Comparison of ENCODE assay signal across 23 cellular contexts in genomic region chr3:76965122-76965725, GRCh38.
"Had no signal": no experiment of that assay in that cellular context is flagged by ENCODE, and none has a peak within 500 bp of the region (broad histone marks: within the 10 kb centered on the region; RNA-seq: fewer than 3 reads in every experiment).

No MANE protein-coding gene starts in this region.

- H3K27me3 ChIP-seq: breast epithelium, esophagus squamous epithelium, testis had no signal

- DNase-seq: activated CD4-positive, alpha-beta T cell treated with anti-CD3 and anti-CD28 coated beads, Interleukin-2, amount 10 ng/mL, durations not matched to agents 7 days and 5 days; activated CD8-positive, alpha-beta memory T cell treated with anti-CD3 and anti-CD28 coated beads, Interleukin-2, amount 50 U/mL, for 48 hours; activated effector memory CD4-positive, alpha-beta T cell treated with Interleukin-2 at 50 U/mL for 16 hours; activated naive CD4-positive, alpha-beta T cell treated with anti-CD3 and anti-CD28 coated beads, Interleukin-2, amount 10 ng/mL, durations not matched to agents 7 days and 5 days; activated T-cell treated with anti-CD3 and anti-CD28 coated beads, Interleukin-2, amount 50 U/mL, for 48 hours; dermis blood vessel endothelial cell; effector memory CD4-positive, alpha-beta T cell; esophagus squamous epithelium; hippocampal formation; islet precursor cell; mucosa of descending colon; naive B cell; right cardiac atrium; small intestine; stimulated activated CD4-positive, alpha-beta T cell treated with anti-CD3 and anti-CD28 coated beads, Interleukin-4, amount 100 ng/mL, for 4 hours; T-helper 1 cell; T-helper 9 cell; testis had no signal

- H3K4me3 ChIP-seq: breast epithelium, esophagus squamous epithelium, mucosa of descending colon, prostate gland, testis had no signal

- H3K27ac ChIP-seq: breast epithelium, esophagus squamous epithelium, prostate gland, testis had no signal

- H3K27ac Mint-ChIP-seq: activated CD4-positive, alpha-beta T cell treated with anti-CD3 and anti-CD28 coated beads, Interleukin-2, amount 10 ng/mL, durations not matched to agents 7 days and 5 days; activated naive CD4-positive, alpha-beta T cell treated with anti-CD3 and anti-CD28 coated beads, Interleukin-2, amount 10 ng/mL, durations not matched to agents 7 days and 5 days; naive B cell; stimulated activated memory B cell treated with anti-CD40 and anti-IgM and Interleukin-4, amounts not matched to agents 10 μg/mL and 1 μg/mL and 100 μg/mL, for 72 hours; type B pancreatic cell had no signal

- H3K9me3 Mint-ChIP-seq: neural crest cell, type B pancreatic cell had no signal

- H3K4me1 Mint-ChIP-seq: activated CD4-positive, alpha-beta T cell treated with anti-CD3 and anti-CD28 coated beads, Interleukin-2, amount 10 ng/mL, durations not matched to agents 7 days and 5 days; activated naive CD4-positive, alpha-beta T cell treated with anti-CD3 and anti-CD28 coated beads, Interleukin-2, amount 10 ng/mL, durations not matched to agents 7 days and 5 days; naive B cell; stimulated activated memory B cell treated with anti-CD40 and anti-IgM and Interleukin-4, amounts not matched to agents 10 μg/mL and 1 μg/mL and 100 μg/mL, for 72 hours had no signal

- H3K9me3 ChIP-seq: breast epithelium, esophagus squamous epithelium, mucosa of descending colon, prostate gland, testis had no signal

- H3K36me3 Mint-ChIP-seq: activated naive CD4-positive, alpha-beta T cell treated with anti-CD3 and anti-CD28 coated beads, Interleukin-2, amount 10 ng/mL, durations not matched to agents 7 days and 5 days; naive B cell; stimulated activated memory B cell treated with anti-CD40 and anti-IgM and Interleukin-4, amounts not matched to agents 10 μg/mL and 1 μg/mL and 100 μg/mL, for 72 hours; type B pancreatic cell had no signal

- H3K4me1 ChIP-seq: breast epithelium, esophagus squamous epithelium, prostate gland, testis had no signal

- H3K36me3 ChIP-seq: breast epithelium, esophagus squamous epithelium, prostate gland had no signal

- H3K4me3 Mint-ChIP-seq: activated CD4-positive, alpha-beta T cell treated with anti-CD3 and anti-CD28 coated beads, Interleukin-2, amount 10 ng/mL, durations not matched to agents 7 days and 5 days; activated naive CD4-positive, alpha-beta T cell treated with anti-CD3 and anti-CD28 coated beads, Interleukin-2, amount 10 ng/mL, durations not matched to agents 7 days and 5 days; naive B cell; neural crest cell; stimulated activated memory B cell treated with anti-CD40 and anti-IgM and Interleukin-4, amounts not matched to agents 10 μg/mL and 1 μg/mL and 100 μg/mL, for 72 hours; type B pancreatic cell had no signal

- H3K27me3 Mint-ChIP-seq: activated CD4-positive, alpha-beta T cell treated with anti-CD3 and anti-CD28 coated beads, Interleukin-2, amount 10 ng/mL, durations not matched to agents 7 days and 5 days; activated naive CD4-positive, alpha-beta T cell treated with anti-CD3 and anti-CD28 coated beads, Interleukin-2, amount 10 ng/mL, durations not matched to agents 7 days and 5 days; naive B cell; stimulated activated memory B cell treated with anti-CD40 and anti-IgM and Interleukin-4, amounts not matched to agents 10 μg/mL and 1 μg/mL and 100 μg/mL, for 72 hours; type B pancreatic cell had no signal
